In the genomic region with DNA sequence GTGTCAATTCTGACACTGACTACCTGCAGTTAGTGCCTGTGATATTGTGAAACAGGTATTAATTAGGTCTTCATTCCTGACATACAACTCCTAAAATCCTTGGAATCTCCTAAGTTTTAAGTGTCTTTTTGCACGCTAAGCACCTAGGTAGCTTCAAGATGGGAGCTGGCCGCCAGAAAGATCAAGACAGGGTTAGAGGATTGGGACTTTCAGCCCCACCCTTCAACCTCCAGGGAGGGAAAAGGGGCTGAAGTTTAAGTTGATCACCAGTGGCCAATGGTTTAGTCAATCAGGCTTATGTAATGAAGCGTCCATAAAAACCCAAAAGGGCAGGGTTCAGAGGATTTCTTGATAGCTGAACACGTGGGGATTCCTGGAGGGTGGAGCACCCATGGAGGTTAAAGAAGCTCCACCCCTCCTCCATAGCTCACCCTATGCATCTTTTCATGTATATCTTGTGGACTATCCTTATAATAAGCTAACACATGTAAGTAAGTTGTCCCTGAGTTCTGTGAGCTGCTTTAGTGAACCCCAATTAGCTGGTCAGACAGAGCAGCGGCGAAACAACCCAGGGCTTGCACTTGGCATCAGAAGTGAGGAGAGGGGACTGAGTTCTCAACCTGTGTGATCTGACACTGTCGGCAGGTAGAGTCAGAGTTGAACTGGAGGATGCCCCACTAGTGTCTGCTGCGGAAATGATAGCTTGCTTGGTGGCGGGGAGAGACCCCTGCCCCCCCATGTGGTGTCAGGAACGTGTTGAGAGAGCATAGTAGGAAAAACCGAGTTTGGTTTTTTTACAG, we compare ENCODE assay signal across 14 cellular contexts. TPM values are rescaled to one million over a fixed set of nuclear protein-coding genes. Genes with fewer than 3 reads are reported as not detected.
DNase-seq lines count a peak whose midpoint lies in the region; ATAC-seq, FAIRE-seq and TF ChIP-seq lines count a peak whose summit lies in the region.
"Had no signal": no experiment of that assay in that cellular context is flagged by ENCODE, and none has a peak within 500 bp of the region (broad histone marks: within the 10 kb centered on the region; RNA-seq: fewer than 3 reads in every experiment).

No MANE protein-coding gene starts in this region.

- no peak overlapping the region for H3K9ac ChIP-seq in BLaER1 treated with 17β-estradiol and CSF1 and Interleukin-3, amounts not matched to agents 10 nM and 100 nM
- no peak overlapping the region; the same call in 1 of the 2 replicates for H3K9ac ChIP-seq in OCI-LY3 (ENCODE audit: low read length)
- H3K9ac ChIP-seq in trophoblast cell (ENCODE audit: low read length): no peak overlapping the region
- H3K9ac ChIP-seq in neuronal stem cell (ENCODE audit: low read depth, low read length, poor library complexity): no peak overlapping the region
- no peak overlapping the region for H3K9ac ChIP-seq in kidney (ENCODE audit: low read length in 2 of 2)

- H3K36me3 ChIP-seq in BLaER1 treated with 17β-estradiol and CSF1 and Interleukin-3, amounts not matched to agents 10 nM and 100 nM: no peaks in the 10 kb centered on the region
- H3K36me3 ChIP-seq in OCI-LY3 (replicated peaks; ENCODE audit: low read depth, low read length) (no peaks in the 10 kb centered on the region), trophoblast cell (ENCODE audit: control insufficient read depth in 1 of 2, insufficient read depth in 2 of 2, low read length in 2 of 2) (no peaks in the 10 kb centered on the region), neuronal stem cell (replicated peaks in 1 of 2; ENCODE audit: control insufficient read depth in 2 of 2, insufficient read depth in 2 of 2, low read length in 2 of 2) (no peaks in the 10 kb centered on the region), kidney (ENCODE audit: control insufficient read depth in 1 of 2, insufficient read depth in 2 of 2, low read length in 2 of 2) (no peaks in the 10 kb centered on the region)
- H3K36me3 ChIP-seq: left lung had no signal

- H3K4me3 ChIP-seq in BLaER1 treated with 17β-estradiol and CSF1 and Interleukin-3, amounts not matched to agents 10 nM and 100 nM: no peak overlapping the region
- H3K4me3 ChIP-seq in OCI-LY3 (ENCODE audit: low read length): no peak overlapping the region
- no peak overlapping the region for H3K4me3 ChIP-seq in coronary artery
- no peak overlapping the region for H3K4me3 ChIP-seq in trophoblast cell (ENCODE audit: low read depth, low read length)
- H3K4me3 ChIP-seq in neuronal stem cell (ENCODE audit: low read length in 2 of 2): no peak overlapping the region
- H3K4me3 ChIP-seq in kidney (ENCODE audit: low read length in 2 of 2): no peak overlapping the region
- H3K4me3 ChIP-seq: left lung had no signal

- peak overlapping the region; percentile 72 to 96 (median 89) for H3K4me2 ChIP-seq in BLaER1 treated with 17β-estradiol and CSF1 and Interleukin-3, amounts not matched to agents 10 nM and 100 nM
- no peak overlapping the region for H3K4me2 ChIP-seq in OCI-LY3 (ENCODE audit: low read length)
- H3K4me2 ChIP-seq in trophoblast cell (ENCODE audit: low read length): no peak overlapping the region
- no peak overlapping the region for H3K4me2 ChIP-seq in neuronal stem cell (ENCODE audit: insufficient read depth, low read length, poor library complexity, severe bottlenecking)

- no peak for ATAC-seq in HG02678 (IDR thresholded peaks at IDR 0.05; ENCODE audit: unreplicated experiment)
- ATAC-seq: left lung had no signal

- no peaks in the 10 kb centered on the region for H3K9me3 ChIP-seq in BLaER1 treated with 17β-estradiol and CSF1 and Interleukin-3, amounts not matched to agents 10 nM and 100 nM (replicated peaks in 1 of 11)
- H3K9me3 ChIP-seq in OCI-LY3 (ENCODE audit: insufficient read depth, low read length): no peaks in the 10 kb centered on the region
- peaks cover 6% of the 10 kb centered on the region for H3K9me3 ChIP-seq in trophoblast cell (ENCODE audit: insufficient read depth, low read depth, low read length)
- peaks cover 0 to 2% of the 10 kb centered on the region in 2 donors for H3K9me3 ChIP-seq in neuronal stem cell (replicated peaks in 1 of 2; ENCODE audit: control insufficient read depth in 2 of 2, insufficient read depth in 1 of 2, low read depth in 1 of 2, low read length in 2 of 2)
- no peaks in the 10 kb centered on the region for H3K9me3 ChIP-seq in kidney (ENCODE audit: control insufficient read depth in 1 of 2, low read length in 2 of 2)
- H3K9me3 ChIP-seq: left lung had no signal

- H2BK12ac ChIP-seq in trophoblast cell (ENCODE audit: low read length) (peak overlapping the region; percentile 5), neuronal stem cell (ENCODE audit: low read length) (no peak overlapping the region)

- no peak overlapping the region for H2BK15ac ChIP-seq in neuronal stem cell (ENCODE audit: low read length)

- WGBS in trophoblast cell (ENCODE audit: extremely low coverage, insufficient coverage, insufficient read length): no CpG with 5 or more reads among the region's 11 CpGs
- WGBS in neuronal stem cell (ENCODE audit: extremely low coverage in 2 of 2, insufficient read length in 2 of 2, insufficient replicate concordance in 1 of 2), 2 donors: no CpG with 5 or more reads among the region's 11 CpGs

- H2BK5ac ChIP-seq in trophoblast cell (ENCODE audit: low read depth, low read length, poor library complexity) (no peak overlapping the region), neuronal stem cell (ENCODE audit: low read length) (no peak overlapping the region)

- H2AFZ ChIP-seq in OCI-LY3 (ENCODE audit: low read depth, low read length): no peak overlapping the region
- H2AFZ ChIP-seq in trophoblast cell (ENCODE audit: insufficient read depth, low read length, poor library complexity): no peak overlapping the region
- no peak overlapping the region for H2AFZ ChIP-seq in neuronal stem cell (ENCODE audit: low read length)

- peak; percentile 64 for DNase-seq in coronary artery (ENCODE audit: low spot score)
- peak; percentile 40 to 82 for DNase-seq in trophoblast cell
- no peak for DNase-seq in neuronal stem cell (ENCODE audit: low spot score)
- no peak for DNase-seq in ACHN
- no peak for DNase-seq in kidney
- DNase-seq: activated CD4-positive, alpha-beta memory T cell treated with anti-CD3 and anti-CD28 coated beads for 36 hours; AML-193; NCI-H2029; stimulated activated CD4-positive, alpha-beta T cell treated with anti-CD3 and anti-CD28 coated beads, Interleukin-15, amount 100 ng/mL, for 24 hours; SW 1271 had no signal

- H4K8ac ChIP-seq in trophoblast cell (ENCODE audit: low read depth, low read length): no peak overlapping the region
- H4K8ac ChIP-seq in neuronal stem cell (ENCODE audit: low read depth, low read length): no peak overlapping the region

- no peak overlapping the region for H4K12ac ChIP-seq in trophoblast cell (ENCODE audit: low read depth, low read length)

- no peak overlapping the region for H2AK5ac ChIP-seq in trophoblast cell (ENCODE audit: low read length)
- H2AK5ac ChIP-seq in neuronal stem cell (ENCODE audit: low read depth, low read length): no peak overlapping the region

- H2BK120ac ChIP-seq in trophoblast cell (ENCODE audit: insufficient read depth, low read length, poor library complexity): no peak overlapping the region
- no peak overlapping the region for H2BK120ac ChIP-seq in neuronal stem cell (ENCODE audit: low read depth, low read length)

- H3K4me1 ChIP-seq in BLaER1 treated with 17β-estradiol and CSF1 and Interleukin-3, amounts not matched to agents 10 nM and 100 nM: peaks cover 91 to 100% (median 100%) of the 10 kb centered on the region in 10 experiments
- peaks cover 95% of the 10 kb centered on the region for H3K4me1 ChIP-seq in OCI-LY3 (ENCODE audit: low read length)
- peaks cover 47 to 58% of the 10 kb centered on the region in 2 experiments for H3K4me1 ChIP-seq in trophoblast cell (ENCODE audit: control insufficient read depth in 1 of 2, insufficient read depth in 2 of 2, low read length in 2 of 2)
- H3K4me1 ChIP-seq in neuronal stem cell (ENCODE audit: control insufficient read depth in 2 of 2, insufficient read depth in 1 of 2, low read depth in 1 of 2, low read length in 2 of 2): peaks cover 3 to 13% of the 10 kb centered on the region in 2 donors
- H3K4me1 ChIP-seq in kidney (ENCODE audit: control insufficient read depth in 1 of 2, insufficient read depth in 1 of 2, low read depth in 1 of 2, low read length in 2 of 2): peaks cover 8 to 25% of the 10 kb centered on the region in 2 donors

- TF ChIP-seq CTCF in OCI-LY3 (IDR thresholded peaks at IDR 0.05; ENCODE audit: low read depth, low read length) (no peak), coronary artery (IDR thresholded peaks at IDR 0.05) (no peak), kidney (IDR thresholded peaks at IDR 0.05; ENCODE audit: borderline replicate concordance, extremely low read depth, insufficient read depth) (no peak)

- in situ Hi-C loops in ACHN (cut with HindIII; ENCODE audit: low pct_ligation_motif_present, low pct_unique_long_range_greater_than_20kb, low sequenced_read_pairs): no loop called here

- no peaks in the 10 kb centered on the region for H3K27me3 ChIP-seq in BLaER1 treated with 17β-estradiol and CSF1 and Interleukin-3, amounts not matched to agents 10 nM and 100 nM
- H3K27me3 ChIP-seq in OCI-LY3 (ENCODE audit: low read depth, low read length) (no peaks in the 10 kb centered on the region), trophoblast cell (ENCODE audit: insufficient read depth, low read length) (no peaks in the 10 kb centered on the region), neuronal stem cell (ENCODE audit: control insufficient read depth in 3 of 3, insufficient read depth in 3 of 3, low read depth in 1 of 3, low read length in 3 of 3) (no peaks in the 10 kb centered on the region)
- H3K27me3 ChIP-seq: left lung had no signal

- peak overlapping the region in 10 of 11 experiments; percentile 6 to 93 (median 88); a peak in 14 of 22 replicates for H3K27ac ChIP-seq in BLaER1 treated with 17β-estradiol and CSF1 and Interleukin-3, amounts not matched to agents 10 nM and 100 nM
- H3K27ac ChIP-seq in OCI-LY3 (ENCODE audit: low read length) (peak overlapping the region; percentile 98), coronary artery (no peak overlapping the region), trophoblast cell (ENCODE audit: low read depth, low read length) (no peak overlapping the region), neuronal stem cell (replicated peaks; ENCODE audit: low read length) (no peak overlapping the region), kidney (ENCODE audit: low read depth in 2 of 2, low read length in 2 of 2) (no peak overlapping the region)
- H3K27ac ChIP-seq: left lung had no signal

- no peaks in the 10 kb centered on the region for H4K20me1 ChIP-seq in BLaER1 treated with 17β-estradiol and CSF1 and Interleukin-3, amounts not matched to agents 10 nM and 100 nM
- no peaks in the 10 kb centered on the region for H4K20me1 ChIP-seq in OCI-LY3 (ENCODE audit: insufficient read depth, low read length)

- H3K79me2 ChIP-seq in OCI-LY3 (ENCODE audit: low read length) (0 out of 2 replicates have a peak, but pooled peaks cover 4% of the 10 kb centered on the region), trophoblast cell (ENCODE audit: control insufficient read depth, insufficient read depth, low read length, poor library complexity) (no peaks in the 10 kb centered on the region)

- H3K23ac ChIP-seq in trophoblast cell (ENCODE audit: low read length): no peak overlapping the region
- no peak overlapping the region for H3K23ac ChIP-seq in neuronal stem cell (ENCODE audit: low read depth, low read length, poor library complexity)

- H3K14ac ChIP-seq in trophoblast cell (ENCODE audit: low read length): no peak overlapping the region
- H3K14ac ChIP-seq in neuronal stem cell (ENCODE audit: low read length): no peak overlapping the region

- H3K18ac ChIP-seq in trophoblast cell (ENCODE audit: low read length) (no peak overlapping the region), neuronal stem cell (ENCODE audit: low read length) (no peak overlapping the region)

- intact Hi-C loops in kidney (cut with DNase I): no loop called here

- H3K4ac ChIP-seq in trophoblast cell (ENCODE audit: low read depth, low read length): no peak overlapping the region
- no peak overlapping the region for H3K4ac ChIP-seq in neuronal stem cell (ENCODE audit: low read length)

- FAIRE-seq in kidney (lab: Jason Lieb, UNC): no peak

- H4K91ac ChIP-seq in trophoblast cell (ENCODE audit: low read depth, low read length) (no peak overlapping the region), neuronal stem cell (ENCODE audit: low read depth, low read length, poor library complexity) (no peak overlapping the region)

- peaks cover 34% of the 10 kb centered on the region for H3K79me1 ChIP-seq in trophoblast cell (ENCODE audit: low read length)
- peaks cover 3% of the 10 kb centered on the region for H3K79me1 ChIP-seq in neuronal stem cell (ENCODE audit: low read depth, low read length)

RNA-seq across cellular contexts. Expression of a gene that starts 12.8 kb away (rescaled TPM):
- 497 and 515 TPM in 2 replicates for polyA plus RNA-seq in trophoblast cell (2013)
- 655 TPM for polyA plus RNA-seq in neuronal stem cell (2013, experiment 1 of 2)
- 647 TPM for polyA plus RNA-seq in neuronal stem cell (2013, experiment 2 of 2)
- total RNA-seq in kidney: 190 TPM
- 867 TPM for polyA plus RNA-seq in kidney (ENCODE audit: insufficient read depth, low read depth, low replicate concordance)

RNA-seq across cellular contexts. Expression of a gene that starts 56.9 kb away (rescaled TPM):
- polyA plus RNA-seq in trophoblast cell (2013): 20.8 and 22.5 TPM in 2 replicates
- 6.6 TPM for polyA plus RNA-seq in neuronal stem cell (2013, experiment 1 of 2)
- polyA plus RNA-seq in neuronal stem cell (2013, experiment 2 of 2): 6.6 TPM
- total RNA-seq in kidney: 19.7 TPM
- 3.6 TPM for polyA plus RNA-seq in kidney (ENCODE audit: insufficient read depth, low read depth, low replicate concordance)

Comparison
In these comparisons a context has a peak if more than half of its experiments do, and no peak if none do; other contexts are left out.
1. H3K27ac ChIP-seq: peak in BLaER1 treated with 17β-estradiol and CSF1 and Interleukin-3, amounts not matched to agents 10 nM and 100 nM (10 of 11) and OCI-LY3 (single experiment); none in coronary artery (0 of 2), trophoblast cell (single experiment), neuronal stem cell (single experiment) and kidney (0 of 2).
2. H3K4me2 ChIP-seq: peak in BLaER1 treated with 17β-estradiol and CSF1 and Interleukin-3, amounts not matched to agents 10 nM and 100 nM (11 of 11); none in OCI-LY3 (single experiment), trophoblast cell (single experiment) and neuronal stem cell (single experiment).
3. DNase-seq: peak in coronary artery (single experiment) and trophoblast cell (2 of 2); none in neuronal stem cell (single experiment), ACHN (single experiment) and kidney (single experiment).